Comparison of ENCODE assay signal across 25 cellular contexts in the genomic region with DNA sequence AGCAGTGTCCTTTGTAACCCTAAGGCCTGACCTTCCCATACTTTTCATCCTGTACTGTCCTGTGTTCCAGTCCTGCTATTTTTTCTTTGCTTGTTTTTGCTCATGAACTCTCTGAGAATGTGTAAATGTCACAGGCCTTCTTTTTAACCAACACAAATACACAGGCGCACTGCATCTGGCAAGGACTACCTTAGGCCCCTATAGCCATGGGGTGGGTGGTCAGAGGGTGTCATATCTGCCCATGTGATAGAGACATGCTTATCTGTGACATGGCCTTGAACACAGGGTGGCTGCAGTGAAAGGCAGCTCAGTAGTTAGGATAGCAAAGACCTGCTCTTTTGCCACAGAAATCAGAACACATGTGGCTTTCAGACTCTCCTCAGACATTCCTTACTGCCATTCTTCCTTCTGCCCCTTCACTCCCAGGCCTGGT. TPM values are rescaled to one million over a fixed set of nuclear protein-coding genes. Genes with fewer than 3 reads are reported as not detected.
DNase-seq lines count a peak whose midpoint lies in the region; ATAC-seq and TF ChIP-seq lines count a peak whose summit lies in the region.
"Had no signal": no experiment of that assay in that cellular context is flagged by ENCODE, and none has a peak within 500 bp of the region (broad histone marks: within the 10 kb centered on the region; RNA-seq: fewer than 3 reads in every experiment).

No MANE protein-coding gene starts in this region.

- H3K27ac Mint-ChIP-seq in T-cell = no peak overlapping the region
- H3K27ac Mint-ChIP-seq: CD4-positive, alpha-beta memory T cell; CD4-positive, CD25-positive, alpha-beta regulatory T cell; CD8-positive, alpha-beta memory T cell had no signal

- no peak overlapping the region for H3K4me3 Mint-ChIP-seq in T-cell
- H3K4me3 Mint-ChIP-seq: CD14-positive monocyte; CD4-positive, alpha-beta memory T cell; CD4-positive, CD25-positive, alpha-beta regulatory T cell; CD8-positive, alpha-beta memory T cell had no signal

- H4K20me1 ChIP-seq in osteoblast (ENCODE audit: insufficient read depth, low read length) = no peaks in the 10 kb centered on the region
- H4K20me1 ChIP-seq: BLaER1 had no signal

- no peak overlapping the region for H2AFZ ChIP-seq in osteoblast (ENCODE audit: low read length)

- POLR2A ChIA-PET in T-cell (lab: Charles Lee) = no interaction called here

- CTCF ChIA-PET in T-cell (lab: Charles Lee) = no interaction called here

- no peaks in the 10 kb centered on the region for H3K27me3 Mint-ChIP-seq in T-cell
- H3K27me3 Mint-ChIP-seq: CD4-positive, alpha-beta memory T cell; CD8-positive, alpha-beta memory T cell had no signal

- H3K4me3 ChIP-seq in esophagus muscularis mucosa = no peak overlapping the region
- H3K4me3 ChIP-seq in osteoblast (ENCODE audit: insufficient read depth, low read length) = no peak overlapping the region
- H3K4me3 ChIP-seq: BLaER1, GM12878 had no signal

- H3K4me2 ChIP-seq in osteoblast (ENCODE audit: insufficient read depth, low read length) = no peak overlapping the region
- H3K4me2 ChIP-seq: BLaER1 had no signal

- H3K4me1 ChIP-seq in esophagus muscularis mucosa = peaks cover 0 to 7% (median 0%) of the 10 kb centered on the region in 4 donors
- no peaks in the 10 kb centered on the region for H3K4me1 ChIP-seq in osteoblast (ENCODE audit: insufficient read depth, low read length)
- H3K4me1 ChIP-seq: BE2C, BLaER1 had no signal

- DNase-seq in erythroblast (lab: John Stamatoyannopoulos, UW) (peak; percentile 12 to 56), esophagus muscularis mucosa (ENCODE audit: extremely low spot score) (peak; percentile 89), osteoblast (ENCODE audit: insufficient read length, low spot score, missing footprints) (peak; percentile 53), T-cell (no peak)
- DNase-seq: 8988T; ACHN; BE2C; C1 segment of cervical spinal cord; CD4-positive, alpha-beta memory T cell; CD4-positive, CD25-positive, alpha-beta regulatory T cell; CD8-positive, alpha-beta memory T cell; COR-L47; DMS 273 treated with DMSO at 0.1 percent for 48 hours; DMS153; DMS53; DMS79; DND-41; EL; GDM1 had no signal

- no peaks in the 10 kb centered on the region for H3K79me2 ChIP-seq in osteoblast (ENCODE audit: insufficient read depth, low read length)

- no peak for TF ChIP-seq CTCF in esophagus muscularis mucosa (IDR thresholded peaks at IDR 0.05)
- TF ChIP-seq CTCF in osteoblast (IDR thresholded peaks at IDR 0.05; ENCODE audit: extremely low read depth, low read depth, low read length) = no peak

- intact Hi-C loops in esophagus muscularis mucosa (cut with DNase I) = no loop called here

- no peak overlapping the region for H3K27ac ChIP-seq in esophagus muscularis mucosa (replicated peaks in 1 of 4)
- no peak overlapping the region for H3K27ac ChIP-seq in osteoblast (ENCODE audit: low read depth, low read length)
- H3K27ac ChIP-seq: BLaER1 had no signal

- no peak for TF ChIP-seq EP300 in esophagus muscularis mucosa (IDR thresholded peaks at IDR 0.05)

- H3K9me3 ChIP-seq in esophagus muscularis mucosa = no peaks in the 10 kb centered on the region
- H3K9me3 ChIP-seq in osteoblast (ENCODE audit: low read depth, low read length) = no peaks in the 10 kb centered on the region
- H3K9me3 ChIP-seq: BE2C, BLaER1 had no signal

- peaks cover 0 to 16% (median 0%) of the 10 kb centered on the region in 4 donors for H3K27me3 ChIP-seq in esophagus muscularis mucosa
- no peaks in the 10 kb centered on the region for H3K27me3 ChIP-seq in osteoblast (ENCODE audit: insufficient read depth, low read length)
- H3K27me3 ChIP-seq: BE2C, BLaER1 had no signal

- no peak for TF ChIP-seq POLR2A in erythroblast (IDR thresholded peaks at IDR 0.05; ENCODE audit: low read length)
- no peak for TF ChIP-seq POLR2A in esophagus muscularis mucosa (IDR thresholded peaks at IDR 0.05; ENCODE audit: low read depth)

- ATAC-seq in GM21825 (IDR thresholded peaks at IDR 0.05; ENCODE audit: unreplicated experiment) (no peak), T-cell (replicated peaks in 1 of 4) (no peak)
- ATAC-seq: GM12878 had no signal

- no peaks in the 10 kb centered on the region for H3K36me3 Mint-ChIP-seq in T-cell
- H3K36me3 Mint-ChIP-seq: CD14-positive monocyte; CD4-positive, alpha-beta memory T cell; CD4-positive, CD25-positive, alpha-beta regulatory T cell; CD8-positive, alpha-beta memory T cell had no signal

- WGBS in esophagus muscularis mucosa = no CpG with 5 or more reads among the region's 1 CpG

- no peaks in the 10 kb centered on the region for H3K36me3 ChIP-seq in esophagus muscularis mucosa
- no peaks in the 10 kb centered on the region for H3K36me3 ChIP-seq in osteoblast (ENCODE audit: insufficient read depth, low read length)
- H3K36me3 ChIP-seq: BE2C, BLaER1 had no signal

- H3K9me3 Mint-ChIP-seq in T-cell = no peaks in the 10 kb centered on the region

- H3K4me1 Mint-ChIP-seq in T-cell = no peaks in the 10 kb centered on the region
- H3K4me1 Mint-ChIP-seq: CD14-positive monocyte; CD4-positive, alpha-beta memory T cell; CD4-positive, CD25-positive, alpha-beta regulatory T cell; CD8-positive, alpha-beta memory T cell had no signal

RNA-seq across cellular contexts. Expression of gene MBL2, which starts 3.9 kb away (rescaled TPM):
- under 1 TPM in 1 of 4 donors, not detected in 3; 0.06 TPM for total RNA-seq in esophagus muscularis mucosa
- under 0.01 TPM in 2 replicates for total RNA-seq in osteoblast
- under 1 TPM in 1 of 5 donors, not detected in 4; 0.10 TPM for total RNA-seq in T-cell
- total RNA-seq: A673; CD4-positive, alpha-beta memory T cell; CD4-positive, CD25-positive, alpha-beta regulatory T cell; CD8-positive, alpha-beta memory T cell; Daoy; GM12878 had no signal

Comparison
In these comparisons a context has a peak if more than half of its experiments do, and no peak if none do; other contexts are left out.
1. DNase-seq: peak in erythroblast (2 of 2), esophagus muscularis mucosa (single experiment) and osteoblast (single experiment); none in T-cell (0 of 34).